Comparison of ENCODE assay signal across 1 cellular context in the genomic region with DNA sequence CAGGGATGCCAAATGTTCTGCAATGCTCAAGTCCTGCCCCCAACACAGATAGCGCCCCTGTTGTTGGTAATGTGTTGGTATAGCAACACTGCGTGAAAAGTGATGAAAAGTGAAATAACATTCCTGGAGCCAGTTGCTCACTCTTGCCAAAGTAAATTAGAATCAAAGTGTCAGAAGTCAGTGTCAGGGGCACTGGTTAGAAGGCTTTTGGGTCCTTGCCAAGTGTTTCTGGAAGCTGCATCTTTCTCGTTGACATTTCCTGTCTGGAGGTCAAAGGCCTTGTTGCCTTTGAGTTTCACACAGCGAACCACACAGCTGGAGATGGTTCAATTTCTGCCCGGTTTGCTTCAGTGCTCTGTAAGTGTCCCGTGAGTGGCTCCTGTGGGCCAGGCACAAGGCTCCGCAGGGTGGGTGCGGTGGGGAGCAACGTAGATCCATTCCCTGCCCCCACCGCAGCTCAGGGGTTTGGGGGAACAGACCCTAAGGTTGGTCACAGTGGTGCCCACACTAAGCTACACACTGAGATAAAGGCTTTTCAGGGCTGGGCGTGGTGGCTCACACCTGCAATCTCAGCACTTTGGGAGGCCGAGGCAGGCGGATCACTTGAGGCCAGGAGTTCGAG.
TF ChIP-seq lines count a peak whose summit lies in the region.

No MANE protein-coding gene starts in this region.

TF ChIP-seq in HepG2, 621 proteins besides CTCF, POLR2A, EP300 and RAD21 (continued from another document and continues in another):
- TF ChIP-seq, protein P1, sequence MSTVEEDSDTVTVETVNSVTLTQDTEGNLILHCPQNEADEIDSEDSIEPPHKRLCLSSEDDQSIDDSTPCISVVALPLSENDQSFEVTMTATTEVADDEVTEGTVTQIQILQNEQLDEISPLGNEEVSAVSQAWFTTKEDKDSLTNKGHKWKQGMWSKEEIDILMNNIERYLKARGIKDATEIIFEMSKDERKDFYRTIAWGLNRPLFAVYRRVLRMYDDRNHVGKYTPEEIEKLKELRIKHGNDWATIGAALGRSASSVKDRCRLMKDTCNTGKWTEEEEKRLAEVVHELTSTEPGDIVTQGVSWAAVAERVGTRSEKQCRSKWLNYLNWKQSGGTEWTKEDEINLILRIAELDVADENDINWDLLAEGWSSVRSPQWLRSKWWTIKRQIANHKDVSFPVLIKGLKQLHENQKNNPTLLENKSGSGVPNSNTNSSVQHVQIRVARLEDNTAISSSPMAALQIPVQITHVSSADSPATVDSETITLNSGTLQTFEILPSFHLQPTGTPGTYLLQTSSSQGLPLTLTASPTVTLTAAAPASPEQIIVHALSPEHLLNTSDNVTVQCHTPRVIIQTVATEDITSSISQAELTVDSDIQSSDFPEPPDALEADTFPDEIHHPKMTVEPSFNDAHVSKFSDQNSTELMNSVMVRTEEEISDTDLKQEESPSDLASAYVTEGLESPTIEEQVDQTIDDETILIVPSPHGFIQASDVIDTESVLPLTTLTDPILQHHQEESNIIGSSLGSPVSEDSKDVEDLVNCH (CRISPR knock-in tag; IDR thresholded peaks at IDR 0.05), result no peak
- TF ChIP-seq ZNF670 (CRISPR knock-in tag; IDR thresholded peaks at IDR 0.05; ENCODE audit: borderline replicate concordance) (0 out of 2 replicates have a peak, but pooled peaks have one; percentile 31), MEF2D (CRISPR knock-in tag; IDR thresholded peaks at IDR 0.05) (peak; percentile 90), JARID2 (CRISPR knock-in tag; IDR thresholded peaks at IDR 0.05; ENCODE audit: insufficient replicate concordance) (peak; percentile 48), KAT7 (CRISPR knock-in tag; IDR thresholded peaks at IDR 0.05; ENCODE audit: borderline replicate concordance) (0 out of 2 replicates have a peak, but pooled peaks have one; percentile 28), NCOR1 (IDR thresholded peaks at IDR 0.05; ENCODE audit: borderline replicate concordance, low read length) (peak; percentile 90; the same call in 1 of the 2 replicates), SP140L (CRISPR knock-in tag; IDR thresholded peaks at IDR 0.05; ENCODE audit: borderline replicate concordance) (no peak), HIVEP1 (CRISPR knock-in tag; IDR thresholded peaks at IDR 0.05) (peak; percentile 75; the same call in 1 of the 2 replicates), ZIK1 (CRISPR knock-in tag; IDR thresholded peaks at IDR 0.05; ENCODE audit: borderline replicate concordance, low read depth) (no peak), STAT5B (CRISPR knock-in tag; IDR thresholded peaks at IDR 0.05) (no peak), TAF1 (CRISPR knock-in tag; IDR thresholded peaks at IDR 0.05) (0 out of 2 replicates have a peak, but pooled peaks have one; percentile 1), CBX1 (IDR thresholded peaks at IDR 0.05; ENCODE audit: low read depth) (no peak), KLF15 (CRISPR knock-in tag; IDR thresholded peaks at IDR 0.05; ENCODE audit: borderline replicate concordance) (no peak), GPN1 (CRISPR knock-in tag; IDR thresholded peaks at IDR 0.05; ENCODE audit: borderline replicate concordance) (no peak), FOXP1 (IDR thresholded peaks at IDR 0.05) (no peak), FOXP1 (CRISPR knock-in tag; IDR thresholded peaks at IDR 0.05) (peak; percentile 95), MEIS2 (CRISPR knock-in tag; IDR thresholded peaks at IDR 0.05) (peak; percentile 94), U2AF1 (optimal IDR thresholded peaks at IDR 0.05; ENCODE audit: low read depth, low read length) (peak; percentile 34), ZNF143 (CRISPR knock-in tag; IDR thresholded peaks at IDR 0.05) (no peak), ZNF766 (CRISPR knock-in tag; IDR thresholded peaks at IDR 0.05; ENCODE audit: borderline replicate concordance) (no peak), TAF15 (IDR thresholded peaks at IDR 0.05; ENCODE audit: low read depth, low read length, poor library complexity, severe bottlenecking) (no peak), TCF7 (IDR thresholded peaks at IDR 0.05; ENCODE audit: low read depth) (peak; percentile 75), ELF1 (CRISPR knock-in tag; IDR thresholded peaks at IDR 0.05) (peak; percentile 69), ETV5 (CRISPR knock-in tag; IDR thresholded peaks at IDR 0.05; ENCODE audit: borderline replicate concordance) (peak; percentile 98), ATF7 (IDR thresholded peaks at IDR 0.05) (no peak), ATF7 (CRISPR knock-in tag; IDR thresholded peaks at IDR 0.05) (no peak), ZNF547 (CRISPR knock-in tag; IDR thresholded peaks at IDR 0.05) (peak; percentile 76; the same call in 1 of the 2 replicates), SOX13 (IDR thresholded peaks at IDR 0.05) (0 out of 2 replicates have a peak, but pooled peaks have one; percentile 63), SOX13 (CRISPR knock-in tag; conservative IDR thresholded peaks at IDR 0.05 in 1 of 2, IDR thresholded peaks at IDR 0.05 in 1 of 2) (peak in 1 of 2 experiments; percentile 90; a peak in 2 of 4 replicates), MTA1 (CRISPR knock-in tag; IDR thresholded peaks at IDR 0.05; ENCODE audit: borderline replicate concordance) (peak; percentile 93), ZNF850 (CRISPR knock-in tag; conservative IDR thresholded peaks at IDR 0.05) (no peak), ZNF577 (CRISPR knock-in tag; IDR thresholded peaks at IDR 0.05; ENCODE audit: borderline replicate concordance, low read depth) (no peak)
- TF ChIP-seq, protein P2, sequence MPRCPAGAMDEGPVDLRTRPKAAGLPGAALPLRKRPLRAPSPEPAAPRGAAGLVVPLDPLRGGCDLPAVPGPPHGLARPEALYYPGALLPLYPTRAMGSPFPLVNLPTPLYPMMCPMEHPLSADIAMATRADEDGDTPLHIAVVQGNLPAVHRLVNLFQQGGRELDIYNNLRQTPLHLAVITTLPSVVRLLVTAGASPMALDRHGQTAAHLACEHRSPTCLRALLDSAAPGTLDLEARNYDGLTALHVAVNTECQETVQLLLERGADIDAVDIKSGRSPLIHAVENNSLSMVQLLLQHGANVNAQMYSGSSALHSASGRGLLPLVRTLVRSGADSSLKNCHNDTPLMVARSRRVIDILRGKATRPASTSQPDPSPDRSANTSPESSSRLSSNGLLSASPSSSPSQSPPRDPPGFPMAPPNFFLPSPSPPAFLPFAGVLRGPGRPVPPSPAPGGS (CRISPR knock-in tag; IDR thresholded peaks at IDR 0.05), result peak; percentile 75; the same call in 1 of the 2 replicates
- TF ChIP-seq, protein P3, sequence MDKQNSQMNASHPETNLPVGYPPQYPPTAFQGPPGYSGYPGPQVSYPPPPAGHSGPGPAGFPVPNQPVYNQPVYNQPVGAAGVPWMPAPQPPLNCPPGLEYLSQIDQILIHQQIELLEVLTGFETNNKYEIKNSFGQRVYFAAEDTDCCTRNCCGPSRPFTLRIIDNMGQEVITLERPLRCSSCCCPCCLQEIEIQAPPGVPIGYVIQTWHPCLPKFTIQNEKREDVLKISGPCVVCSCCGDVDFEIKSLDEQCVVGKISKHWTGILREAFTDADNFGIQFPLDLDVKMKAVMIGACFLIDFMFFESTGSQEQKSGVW (CRISPR knock-in tag; IDR thresholded peaks at IDR 0.05; ENCODE audit: borderline replicate concordance), result no peak
- TF ChIP-seq, protein P4, sequence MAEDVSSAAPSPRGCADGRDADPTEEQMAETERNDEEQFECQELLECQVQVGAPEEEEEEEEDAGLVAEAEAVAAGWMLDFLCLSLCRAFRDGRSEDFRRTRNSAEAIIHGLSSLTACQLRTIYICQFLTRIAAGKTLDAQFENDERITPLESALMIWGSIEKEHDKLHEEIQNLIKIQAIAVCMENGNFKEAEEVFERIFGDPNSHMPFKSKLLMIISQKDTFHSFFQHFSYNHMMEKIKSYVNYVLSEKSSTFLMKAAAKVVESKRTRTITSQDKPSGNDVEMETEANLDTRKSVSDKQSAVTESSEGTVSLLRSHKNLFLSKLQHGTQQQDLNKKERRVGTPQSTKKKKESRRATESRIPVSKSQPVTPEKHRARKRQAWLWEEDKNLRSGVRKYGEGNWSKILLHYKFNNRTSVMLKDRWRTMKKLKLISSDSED (CRISPR knock-in tag; IDR thresholded peaks at IDR 0.05), result no peak
- TF ChIP-seq, protein P5, sequence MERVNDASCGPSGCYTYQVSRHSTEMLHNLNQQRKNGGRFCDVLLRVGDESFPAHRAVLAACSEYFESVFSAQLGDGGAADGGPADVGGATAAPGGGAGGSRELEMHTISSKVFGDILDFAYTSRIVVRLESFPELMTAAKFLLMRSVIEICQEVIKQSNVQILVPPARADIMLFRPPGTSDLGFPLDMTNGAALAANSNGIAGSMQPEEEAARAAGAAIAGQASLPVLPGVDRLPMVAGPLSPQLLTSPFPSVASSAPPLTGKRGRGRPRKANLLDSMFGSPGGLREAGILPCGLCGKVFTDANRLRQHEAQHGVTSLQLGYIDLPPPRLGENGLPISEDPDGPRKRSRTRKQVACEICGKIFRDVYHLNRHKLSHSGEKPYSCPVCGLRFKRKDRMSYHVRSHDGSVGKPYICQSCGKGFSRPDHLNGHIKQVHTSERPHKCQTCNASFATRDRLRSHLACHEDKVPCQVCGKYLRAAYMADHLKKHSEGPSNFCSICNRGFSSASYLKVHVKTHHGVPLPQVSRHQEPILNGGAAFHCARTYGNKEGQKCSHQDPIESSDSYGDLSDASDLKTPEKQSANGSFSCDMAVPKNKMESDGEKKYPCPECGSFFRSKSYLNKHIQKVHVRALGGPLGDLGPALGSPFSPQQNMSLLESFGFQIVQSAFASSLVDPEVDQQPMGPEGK (CRISPR knock-in tag; IDR thresholded peaks at IDR 0.05), result peak; percentile 79; the same call in 1 of the 2 replicates
- TF ChIP-seq, protein P6, sequence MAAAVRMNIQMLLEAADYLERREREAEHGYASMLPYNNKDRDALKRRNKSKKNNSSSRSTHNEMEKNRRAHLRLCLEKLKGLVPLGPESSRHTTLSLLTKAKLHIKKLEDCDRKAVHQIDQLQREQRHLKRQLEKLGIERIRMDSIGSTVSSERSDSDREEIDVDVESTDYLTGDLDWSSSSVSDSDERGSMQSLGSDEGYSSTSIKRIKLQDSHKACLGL (CRISPR knock-in tag; IDR thresholded peaks at IDR 0.05), result no peak
- TF ChIP-seq, protein P7, sequence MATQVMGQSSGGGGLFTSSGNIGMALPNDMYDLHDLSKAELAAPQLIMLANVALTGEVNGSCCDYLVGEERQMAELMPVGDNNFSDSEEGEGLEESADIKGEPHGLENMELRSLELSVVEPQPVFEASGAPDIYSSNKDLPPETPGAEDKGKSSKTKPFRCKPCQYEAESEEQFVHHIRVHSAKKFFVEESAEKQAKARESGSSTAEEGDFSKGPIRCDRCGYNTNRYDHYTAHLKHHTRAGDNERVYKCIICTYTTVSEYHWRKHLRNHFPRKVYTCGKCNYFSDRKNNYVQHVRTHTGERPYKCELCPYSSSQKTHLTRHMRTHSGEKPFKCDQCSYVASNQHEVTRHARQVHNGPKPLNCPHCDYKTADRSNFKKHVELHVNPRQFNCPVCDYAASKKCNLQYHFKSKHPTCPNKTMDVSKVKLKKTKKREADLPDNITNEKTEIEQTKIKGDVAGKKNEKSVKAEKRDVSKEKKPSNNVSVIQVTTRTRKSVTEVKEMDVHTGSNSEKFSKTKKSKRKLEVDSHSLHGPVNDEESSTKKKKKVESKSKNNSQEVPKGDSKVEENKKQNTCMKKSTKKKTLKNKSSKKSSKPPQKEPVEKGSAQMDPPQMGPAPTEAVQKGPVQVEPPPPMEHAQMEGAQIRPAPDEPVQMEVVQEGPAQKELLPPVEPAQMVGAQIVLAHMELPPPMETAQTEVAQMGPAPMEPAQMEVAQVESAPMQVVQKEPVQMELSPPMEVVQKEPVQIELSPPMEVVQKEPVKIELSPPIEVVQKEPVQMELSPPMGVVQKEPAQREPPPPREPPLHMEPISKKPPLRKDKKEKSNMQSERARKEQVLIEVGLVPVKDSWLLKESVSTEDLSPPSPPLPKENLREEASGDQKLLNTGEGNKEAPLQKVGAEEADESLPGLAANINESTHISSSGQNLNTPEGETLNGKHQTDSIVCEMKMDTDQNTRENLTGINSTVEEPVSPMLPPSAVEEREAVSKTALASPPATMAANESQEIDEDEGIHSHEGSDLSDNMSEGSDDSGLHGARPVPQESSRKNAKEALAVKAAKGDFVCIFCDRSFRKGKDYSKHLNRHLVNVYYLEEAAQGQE (IDR thresholded peaks at IDR 0.05; ENCODE audit: borderline replicate concordance in 1 of 2, low read depth in 1 of 2, low read length in 2 of 2), result peak in 1 of 2 experiments; percentile 32; a peak in 1 of 4 replicates
- TF ChIP-seq, protein P8, sequence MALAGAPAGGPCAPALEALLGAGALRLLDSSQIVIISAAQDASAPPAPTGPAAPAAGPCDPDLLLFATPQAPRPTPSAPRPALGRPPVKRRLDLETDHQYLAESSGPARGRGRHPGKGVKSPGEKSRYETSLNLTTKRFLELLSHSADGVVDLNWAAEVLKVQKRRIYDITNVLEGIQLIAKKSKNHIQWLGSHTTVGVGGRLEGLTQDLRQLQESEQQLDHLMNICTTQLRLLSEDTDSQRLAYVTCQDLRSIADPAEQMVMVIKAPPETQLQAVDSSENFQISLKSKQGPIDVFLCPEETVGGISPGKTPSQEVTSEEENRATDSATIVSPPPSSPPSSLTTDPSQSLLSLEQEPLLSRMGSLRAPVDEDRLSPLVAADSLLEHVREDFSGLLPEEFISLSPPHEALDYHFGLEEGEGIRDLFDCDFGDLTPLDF (CRISPR knock-in tag; IDR thresholded peaks at IDR 0.05), result no peak
- TF ChIP-seq, protein P9, sequence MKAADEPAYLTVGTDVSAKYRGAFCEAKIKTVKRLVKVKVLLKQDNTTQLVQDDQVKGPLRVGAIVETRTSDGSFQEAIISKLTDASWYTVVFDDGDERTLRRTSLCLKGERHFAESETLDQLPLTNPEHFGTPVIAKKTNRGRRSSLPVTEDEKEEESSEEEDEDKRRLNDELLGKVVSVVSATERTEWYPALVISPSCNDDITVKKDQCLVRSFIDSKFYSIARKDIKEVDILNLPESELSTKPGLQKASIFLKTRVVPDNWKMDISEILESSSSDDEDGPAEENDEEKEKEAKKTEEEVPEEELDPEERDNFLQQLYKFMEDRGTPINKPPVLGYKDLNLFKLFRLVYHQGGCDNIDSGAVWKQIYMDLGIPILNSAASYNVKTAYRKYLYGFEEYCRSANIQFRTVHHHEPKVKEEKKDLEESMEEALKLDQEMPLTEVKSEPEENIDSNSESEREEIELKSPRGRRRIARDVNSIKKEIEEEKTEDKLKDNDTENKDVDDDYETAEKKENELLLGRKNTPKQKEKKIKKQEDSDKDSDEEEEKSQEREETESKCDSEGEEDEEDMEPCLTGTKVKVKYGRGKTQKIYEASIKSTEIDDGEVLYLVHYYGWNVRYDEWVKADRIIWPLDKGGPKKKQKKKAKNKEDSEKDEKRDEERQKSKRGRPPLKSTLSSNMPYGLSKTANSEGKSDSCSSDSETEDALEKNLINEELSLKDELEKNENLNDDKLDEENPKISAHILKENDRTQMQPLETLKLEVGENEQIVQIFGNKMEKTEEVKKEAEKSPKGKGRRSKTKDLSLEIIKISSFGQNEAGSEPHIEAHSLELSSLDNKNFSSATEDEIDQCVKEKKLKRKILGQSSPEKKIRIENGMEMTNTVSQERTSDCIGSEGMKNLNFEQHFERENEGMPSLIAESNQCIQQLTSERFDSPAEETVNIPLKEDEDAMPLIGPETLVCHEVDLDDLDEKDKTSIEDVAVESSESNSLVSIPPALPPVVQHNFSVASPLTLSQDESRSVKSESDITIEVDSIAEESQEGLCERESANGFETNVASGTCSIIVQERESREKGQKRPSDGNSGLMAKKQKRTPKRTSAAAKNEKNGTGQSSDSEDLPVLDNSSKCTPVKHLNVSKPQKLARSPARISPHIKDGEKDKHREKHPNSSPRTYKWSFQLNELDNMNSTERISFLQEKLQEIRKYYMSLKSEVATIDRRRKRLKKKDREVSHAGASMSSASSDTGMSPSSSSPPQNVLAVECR (CRISPR knock-in tag; IDR thresholded peaks at IDR 0.05; ENCODE audit: borderline replicate concordance), result peak; percentile 74; the same call in 1 of the 2 replicates
